In genomic region chr7:101303102-101303701, GRCh38 we compare ENCODE assay signal across 22 cellular contexts. TPM values are rescaled to one million over a fixed set of nuclear protein-coding genes. Genes with fewer than 3 reads are reported as not detected.
DNase-seq lines count a peak whose midpoint lies in the region; ATAC-seq, FAIRE-seq and TF ChIP-seq lines count a peak whose summit lies in the region.
"Had no signal": no experiment of that assay in that cellular context is flagged by ENCODE, and none has a peak within 500 bp of the region (broad histone marks: within the 10 kb centered on the region; RNA-seq: fewer than 3 reads in every experiment).

No MANE protein-coding gene starts in this region.

- peak overlapping the region; percentile 13 for H3K18ac ChIP-seq in mesendoderm (ENCODE audit: low read length)

- peaks cover 14 to 25% (median 17%) of the 10 kb centered on the region in 4 donors for H3K9me3 ChIP-seq in upper lobe of left lung
- H3K9me3 ChIP-seq: testis had no signal

- no CpG with 5 or more reads among the region's 40 CpGs for WGBS in mesendoderm (ENCODE audit: extremely low coverage, insufficient coverage, low lambda C conversion rate)
- 16 to 28% methylated on average over 9 to 22 of the region's 40 CpGs for WGBS in upper lobe of left lung, 2 donors

- no peak overlapping the region for H3K4me2 ChIP-seq in mesendoderm (ENCODE audit: low read length)

- no peak overlapping the region for H3K4me3 ChIP-seq in mesendoderm (ENCODE audit: low read length)
- peak overlapping the region in 2 of 4 donors; percentile 6 to 10 for H3K4me3 ChIP-seq in upper lobe of left lung
- H3K4me3 ChIP-seq: gastrocnemius medialis, SJSA1 had no signal

- H3K4me3 Mint-ChIP-seq in WTC11 = peak overlapping the region; percentile 88
- H3K4me3 Mint-ChIP-seq: activated T-helper 1 cell treated with anti-CD3 and anti-CD28 coated beads, Interleukin-12 subunit alpha, Interleukin-12 subunit beta, Interleukin-2, Interleukin-4 antibody, amounts not matched to agents 30 ng/mL and 10 ng/mL and 1 ng/mL, durations not matched to agents 14 hours and 24 hours and 36 hours had no signal

- H3K9ac ChIP-seq in mesendoderm (ENCODE audit: low read length) = peak overlapping the region; percentile 59

- DNase-seq in WTC11 (ENCODE audit: low spot score) = peak; percentile 53
- DNase-seq in foreskin keratinocyte = no peak
- no peak for DNase-seq in mesendoderm
- peak in 1 of 2 donors; percentile 72 for DNase-seq in upper lobe of left lung
- no peak for DNase-seq in GM19239 (ENCODE audit: insufficient read length, low spot score)
- no peak for DNase-seq in posterior vena cava (ENCODE audit: low spot score)
- no peak for DNase-seq in OCI-M2 (lab: John Stamatoyannopoulos, UW; ENCODE audit: unreplicated experiment)
- DNase-seq: activated CD8-positive, alpha-beta memory T cell treated with anti-CD3 and anti-CD28 coated beads for 24 hours; AML-193; cerebellar nuclear complex; gastrocnemius medialis; GF-D8; MV-4-11; NCI-H187 treated with DMSO at 0.1 percent for 48 hours; NCI-H69; occipital lobe; stimulated activated CD4-positive, alpha-beta T cell treated with anti-CD3 and anti-CD28 coated beads, Interleukin-2, amount 100 ng/mL, for 48 hours; testis had no signal

- no peak for TF ChIP-seq POLR2A in upper lobe of left lung (IDR thresholded peaks at IDR 0.05)

- H3K27me3 ChIP-seq in foreskin keratinocyte (peaks cover 59% of the 10 kb centered on the region), mesendoderm (ENCODE audit: insufficient read depth, low read length, poor library complexity) (no peaks in the 10 kb centered on the region), upper lobe of left lung (peaks cover 0 to 51% (median 33%) of the 10 kb centered on the region in 4 donors)
- H3K27me3 ChIP-seq: testis had no signal

- no peak for TF ChIP-seq CTCF in WTC11 (IDR thresholded peaks at IDR 0.05)
- no peak for TF ChIP-seq CTCF in foreskin keratinocyte (conservative IDR thresholded peaks at IDR 0.05)
- no peak for TF ChIP-seq CTCF in upper lobe of left lung (IDR thresholded peaks at IDR 0.05)

- peak overlapping the region; percentile 54 for H3K56ac ChIP-seq in mesendoderm (ENCODE audit: low read length)

- H2BK5ac ChIP-seq in mesendoderm (ENCODE audit: low read length) = no peak overlapping the region

- H3K36me3 Mint-ChIP-seq in WTC11 = peaks cover 44% of the 10 kb centered on the region

- CTCF ChIA-PET in WTC11 (lab: Charles Lee) = interaction anchor here (1.2 to 1.5 kb wide), 3 partner anchors 12 to 206 kb away, joined by 3 to 4 read pairs (median 3); no protein-coding TSS in a partner anchor

- no peak for FAIRE-seq in GM19239 (lab: Jason Lieb, UNC)
- FAIRE-seq: GM12892 had no signal

- ATAC-seq in WTC11 = peak; percentile 5
- ATAC-seq in foreskin keratinocyte = peak; percentile 7
- peak; percentile 44 to 51 for ATAC-seq in upper lobe of left lung (ENCODE audit: low FRiP score in 2 of 2)
- ATAC-seq: gastrocnemius medialis had no signal

- no peak overlapping the region for H2AK5ac ChIP-seq in mesendoderm (ENCODE audit: low read length)

- no peak overlapping the region for H2BK15ac ChIP-seq in mesendoderm (replicated peaks; ENCODE audit: low read depth)

- H3K27ac ChIP-seq in foreskin keratinocyte = no peak overlapping the region
- no peak overlapping the region for H3K27ac ChIP-seq in mesendoderm (ENCODE audit: low read depth, low read length)
- H3K27ac ChIP-seq in upper lobe of left lung = no peak overlapping the region
- H3K27ac ChIP-seq: gastrocnemius medialis, SJSA1, testis had no signal

- H3K4me1 Mint-ChIP-seq in WTC11 = peaks cover 44% of the 10 kb centered on the region

- no peak overlapping the region for H3K4ac ChIP-seq in mesendoderm (ENCODE audit: low read depth, low read length)

- H3K9me3 Mint-ChIP-seq in WTC11 = no peaks in the 10 kb centered on the region

- no peak overlapping the region for H2BK120ac ChIP-seq in mesendoderm (ENCODE audit: low read depth, low read length)

- H3K79me2 ChIP-seq in mesendoderm (ENCODE audit: control insufficient read depth, insufficient read depth, low read length) = peaks cover 4% of the 10 kb centered on the region

- H3K4me1 ChIP-seq in foreskin keratinocyte (no peaks in the 10 kb centered on the region), mesendoderm (ENCODE audit: control insufficient read depth, low read depth, low read length) (no peaks in the 10 kb centered on the region), upper lobe of left lung (peaks cover 3 to 28% (median 8%) of the 10 kb centered on the region in 4 donors)
- H3K4me1 ChIP-seq: SJSA1, testis had no signal

- H3K79me1 ChIP-seq in mesendoderm (ENCODE audit: low read length) = no peaks in the 10 kb centered on the region

- no peak overlapping the region for H4K5ac ChIP-seq in mesendoderm (ENCODE audit: low read length)

- intact Hi-C loops in posterior vena cava (cut with DNase I) = no loop called here

- TF ChIP-seq EP300 in upper lobe of left lung (IDR thresholded peaks at IDR 0.05) = no peak

- POLR2A ChIA-PET in WTC11 (lab: Charles Lee) = interaction anchor here (2.2 kb wide), 1 partner anchor 10 kb away, joined by 13 read pairs; no protein-coding TSS in a partner anchor

- H3K36me3 ChIP-seq in mesendoderm (ENCODE audit: control insufficient read depth, insufficient read depth, low read length) = no peaks in the 10 kb centered on the region
- no peaks in the 10 kb centered on the region for H3K36me3 ChIP-seq in upper lobe of left lung
- H3K36me3 ChIP-seq: gastrocnemius medialis, SJSA1 had no signal

- H3K27ac Mint-ChIP-seq in WTC11 = peak overlapping the region; percentile 72

- H4K8ac ChIP-seq in mesendoderm (ENCODE audit: low read depth, low read length) = no peak overlapping the region

- H3K23ac ChIP-seq in mesendoderm (ENCODE audit: low read length) = no peak overlapping the region

- H3K27me3 Mint-ChIP-seq in WTC11 (ENCODE audit: low read depth) = no peaks in the 10 kb centered on the region

TF ChIP-seq in WTC11, 78 proteins besides CTCF, POLR2A, EP300 and RAD21 (continues in another document):
- TF ChIP-seq E2F4 (CRISPR knock-in tag; IDR thresholded peaks at IDR 0.05; ENCODE audit: borderline replicate concordance, low read depth) = no peak
- no peak for TF ChIP-seq NFATC4 (CRISPR knock-in tag; IDR thresholded peaks at IDR 0.05)
- no peak for TF ChIP-seq HMGXB4 (CRISPR knock-in tag; IDR thresholded peaks at IDR 0.05)

RNA-seq across cellular contexts. Expression of gene IFT22, which starts 18.4 kb away (rescaled TPM):
- total RNA-seq in WTC11 (2021) = 13.7 to 16.6 TPM (median 15.5 TPM) in 3 replicates
- 27.1 and 27.3 TPM in 2 replicates for total RNA-seq in foreskin keratinocyte
- polyA plus RNA-seq in foreskin keratinocyte = 31.1 and 32.9 TPM in 2 replicates
- 24.3 TPM for polyA plus RNA-seq in mesendoderm (2013, experiment 1 of 2)
- polyA plus RNA-seq in mesendoderm (2013, experiment 2 of 2) = 23.9 TPM
- 10 to 100 TPM in 4 of 6 donors, 1 to 10 TPM in 2; 7.3 to 30.5 (median 17.3) TPM for total RNA-seq in upper lobe of left lung
- total RNA-seq in posterior vena cava = 10 to 100 TPM; 15.0 to 24.3 TPM

RNA-seq across cellular contexts. Expression of gene FIS1, which starts 58.3 kb away (rescaled TPM):
- 121 to 123 TPM (median 122 TPM) in 3 replicates for total RNA-seq in WTC11 (2021)
- total RNA-seq in foreskin keratinocyte = 134 and 177 TPM in 2 replicates
- 227 and 256 TPM in 2 replicates for polyA plus RNA-seq in foreskin keratinocyte
- polyA plus RNA-seq in mesendoderm (2013, experiment 1 of 2) = 106 TPM
- 109 TPM for polyA plus RNA-seq in mesendoderm (2013, experiment 2 of 2)
- total RNA-seq in upper lobe of left lung = 100 to 1,000 TPM; 167 to 276 (median 221) TPM
- total RNA-seq in posterior vena cava = 100 to 1,000 TPM; 166 to 181 TPM

RNA-seq across cellular contexts. Expression of gene COL26A1, which starts 59.5 kb away (rescaled TPM):
- total RNA-seq in WTC11 (2021) = 64.4 to 70.9 TPM (median 67.0 TPM) in 3 replicates
- total RNA-seq in foreskin keratinocyte = not detected in 2 replicates
- not detected in 2 replicates for polyA plus RNA-seq in foreskin keratinocyte
- 38.5 TPM for polyA plus RNA-seq in mesendoderm (2013, experiment 1 of 2)
- 40.8 TPM for polyA plus RNA-seq in mesendoderm (2013, experiment 2 of 2)
- 1 to 10 TPM in 1 of 6 donors, under 1 TPM in 3, not detected in 2; 0.20 to 1.0 (median 0.30) TPM for total RNA-seq in upper lobe of left lung
- total RNA-seq in posterior vena cava = not detected
- total RNA-seq: activated T-helper 1 cell treated with anti-CD3 and anti-CD28 coated beads, Interleukin-12 subunit alpha, Interleukin-12 subunit beta, Interleukin-2, Interleukin-4 antibody, amounts not matched to agents 30 ng/mL and 10 ng/mL and 1 ng/mL, durations not matched to agents 14 hours and 24 hours and 36 hours; gastrocnemius medialis; OCI-LY7; SJSA1 had no signal

Comparison
In these comparisons a context has a peak if more than half of its experiments do, and no peak if none do; other contexts are left out.
1. RNA of gene COL26A1, which starts 59.5 kb away (total RNA-seq): 64.4 to 70.9 TPM in WTC11; 0.20 to 1.0 TPM in upper lobe of left lung, not detected in posterior vena cava and not detected in foreskin keratinocyte; every median in the first group is over 10 times any median in the second.
2. Peak in every context shown above with its lines, with median percentiles within 50 percentile points of each other: ATAC-seq.